In genomic region chr11:57491371-57492061, GRCh38 we compare ENCODE assay signal across 8 cellular contexts. TPM values are rescaled to one million over a fixed set of nuclear protein-coding genes. Genes with fewer than 3 reads are reported as not detected.
A peak's percentile ranks its signal among the peaks of the same experiment; 100 is the strongest.
DNase-seq lines count a peak whose midpoint lies in the region; ATAC-seq and TF ChIP-seq lines count a peak whose summit lies in the region.

No MANE protein-coding gene starts in this region.

- H3K27ac ChIP-seq in right lobe of liver (no peak overlapping the region), vagina (no peak overlapping the region)

- H3K4me1 ChIP-seq in right lobe of liver (peaks cover 0 to 31% (median 15%) of the 10 kb centered on the region in 4 donors), vagina (no peaks in the 10 kb centered on the region)

- H3K9me3 ChIP-seq in right lobe of liver = no peaks in the 10 kb centered on the region
- H3K9me3 ChIP-seq in vagina = no peaks in the 10 kb centered on the region

- H3K27me3 ChIP-seq in right lobe of liver = no peaks in the 10 kb centered on the region
- no peaks in the 10 kb centered on the region for H3K27me3 ChIP-seq in vagina

- H3K36me3 ChIP-seq in right lobe of liver (peaks cover 0 to 72% (median 36%) of the 10 kb centered on the region in 4 donors), vagina (peaks cover 0 to 15% of the 10 kb centered on the region in 2 donors)

- DNase-seq in ACHN = peak; percentile 40
- peak; percentile 67 for DNase-seq in GM13977 (ENCODE audit: low spot score)
- peak; percentile 49 for DNase-seq in SK-MEL-5 (ENCODE audit: low read depth, low spot score)
- DNase-seq in astrocyte of the hippocampus (ENCODE audit: low read depth, low spot score) = peak; percentile 21
- DNase-seq in right lobe of liver = no peak
- DNase-seq in vagina (ENCODE audit: extremely low spot score in 2 of 2) = no peak
- DNase-seq in GM19238 (ENCODE audit: insufficient read length, low spot score) = no peak

- in situ Hi-C loops in ACHN (cut with HindIII; ENCODE audit: low pct_ligation_motif_present, low pct_unique_long_range_greater_than_20kb, low sequenced_read_pairs) = no loop called here
- in situ Hi-C loops in GM13977 (cut with MboI; ENCODE audit: low pct_unique_long_range_greater_than_20kb, low sequenced_read_pairs, unreplicated experiment) = no loop called here
- in situ Hi-C loops in SK-MEL-5 (cut with HindIII; ENCODE audit: low pct_unique_long_range_greater_than_20kb, low sequenced_read_pairs) = no loop called here

- 71% methylated on average over 3 of the region's 11 CpGs for WGBS in right lobe of liver (ENCODE audit: insufficient coverage, low coverage, low lambda C conversion rate, missing lambda C conversion rate)

- intact Hi-C loops in right lobe of liver (cut with DNase I) = loop anchor here (5.0 kb wide), 1 partner anchor 36 kb away; no protein-coding TSS in a partner anchor
- intact Hi-C loops in vagina (cut with DNase I) = loop anchor here (5.0 to 10.0 kb wide), 2 partner anchors 36 to 147 kb away; no protein-coding TSS in a partner anchor

- TF ChIP-seq POLR2A in right lobe of liver (IDR thresholded peaks at IDR 0.05) = no peak
- TF ChIP-seq POLR2A in vagina (IDR thresholded peaks at IDR 0.05) = no peak

- TF ChIP-seq CTCF in GM13977 (IDR thresholded peaks at IDR 0.05; ENCODE audit: extremely low read depth, insufficient read depth, missing control alignments) (peak; percentile 74), right lobe of liver (IDR thresholded peaks at IDR 0.05) (peak; percentile 51 to 70 (median 62)), vagina (IDR thresholded peaks at IDR 0.05) (peak in 2 of 3 experiments; percentile 16 to 18)

- ATAC-seq in right lobe of liver = peak; percentile 23 to 36 (median 30)
- no peak for ATAC-seq in GM19467 (IDR thresholded peaks at IDR 0.05; ENCODE audit: unreplicated experiment)

- H3K4me3 ChIP-seq in right lobe of liver (no peak overlapping the region), vagina (no peak overlapping the region)

RNA-seq across cellular contexts. Expression of gene SLC43A1, which starts 24.0 kb away (rescaled TPM):
- total RNA-seq in SK-MEL-5 (2014; rRNA removed; shearing (Covaris generic)) = 10.1 and 11.2 TPM in 2 replicates
- polyA plus RNA-seq in SK-MEL-5 (2015; cell fraction: cytosol; rRNA removed) = 13.3 and 21.0 TPM in 2 replicates
- polyA plus RNA-seq in SK-MEL-5 (2015; cell fraction: nucleus; rRNA removed) = 32.8 and 37.2 TPM in 2 replicates
- total RNA-seq in right lobe of liver = 100 to 1,000 TPM in 3 of 6 experiments, 10 to 100 TPM in 3; 38.9 to 173 (median 106) TPM
- 22.6 TPM for total RNA-seq in vagina

RNA-seq across cellular contexts. Expression of gene RTN4RL2, which starts 31.2 kb away (rescaled TPM):
- total RNA-seq in SK-MEL-5 (2014; rRNA removed; shearing (Covaris generic)) = 0.29 and 1.1 TPM in 2 replicates
- 6.4 and 7.8 TPM in 2 replicates for polyA plus RNA-seq in SK-MEL-5 (2015; cell fraction: cytosol; rRNA removed)
- 3.2 and 3.6 TPM in 2 replicates for polyA plus RNA-seq in SK-MEL-5 (2015; cell fraction: nucleus; rRNA removed)
- total RNA-seq in right lobe of liver (10 to 100 TPM; 12.5 to 54.4 (median 18.6) TPM), vagina (2.0 TPM)

RNA-seq across cellular contexts. Expression of gene TIMM10, which starts 39.0 kb away (rescaled TPM):
- 48.5 and 51.6 TPM in 2 replicates for total RNA-seq in SK-MEL-5 (2014; rRNA removed; shearing (Covaris generic))
- 43.4 and 75.1 TPM in 2 replicates for polyA plus RNA-seq in SK-MEL-5 (2015; cell fraction: cytosol; rRNA removed)
- polyA plus RNA-seq in SK-MEL-5 (2015; cell fraction: nucleus; rRNA removed) = 6.4 and 17.4 TPM in 2 replicates
- 10 to 100 TPM; 19.6 to 48.5 (median 39.0) TPM for total RNA-seq in right lobe of liver
- 45.2 TPM for total RNA-seq in vagina

RNA-seq across cellular contexts. Expression of gene SMTNL1, which starts 45.9 kb away (rescaled TPM):
- not detected in 2 replicates for total RNA-seq in SK-MEL-5 (2014; rRNA removed; shearing (Covaris generic))
- 0.05 TPM in 1 of 2 replicates, not detected in the other for polyA plus RNA-seq in SK-MEL-5 (2015; cell fraction: cytosol; rRNA removed)
- polyA plus RNA-seq in SK-MEL-5 (2015; cell fraction: nucleus; rRNA removed) = not detected in 2 replicates
- not detected for total RNA-seq in right lobe of liver
- not detected for total RNA-seq in vagina

Comparison
In these comparisons a context has a peak if more than half of its experiments do, and no peak if none do; other contexts are left out.
1. DNase-seq: peak in ACHN (single experiment), GM13977 (single experiment), SK-MEL-5 (single experiment) and astrocyte of the hippocampus (single experiment); none in right lobe of liver (0 of 3), vagina (0 of 2) and GM19238 (single experiment).
2. CTCF ChIP-seq: peak in every context shown above with its lines; median percentile 74 in GM13977; 62 in right lobe of liver; 17 in vagina.